1 cellular context compared by ENCODE assay signal in genomic region chr11:122723576-122723975, GRCh38.
TF ChIP-seq lines count a peak whose summit lies in the region.

No MANE protein-coding gene starts in this region.

TF ChIP-seq in HepG2, 621 proteins besides CTCF, POLR2A, EP300 and RAD21 (continued from another document):
- TF ChIP-seq STAT6 (CRISPR knock-in tag; IDR thresholded peaks at IDR 0.05; ENCODE audit: borderline replicate concordance) (no peak), NFIC (IDR thresholded peaks at IDR 0.05; ENCODE audit: low read length) (no peak), MED13 (CRISPR knock-in tag; IDR thresholded peaks at IDR 0.05) (no peak), ZBTB49 (CRISPR knock-in tag; IDR thresholded peaks at IDR 0.05; ENCODE audit: borderline replicate concordance) (no peak), AFF4 (CRISPR knock-in tag; IDR thresholded peaks at IDR 0.05) (no peak), THYN1 (CRISPR knock-in tag; IDR thresholded peaks at IDR 0.05; ENCODE audit: borderline replicate concordance, low read depth) (no peak), ZNF207 (IDR thresholded peaks at IDR 0.05; ENCODE audit: borderline replicate concordance) (no peak)
